8 cellular contexts compared by ENCODE assay signal in genomic region chr5:75050415-75050814, GRCh38. TPM values are rescaled to one million over a fixed set of nuclear protein-coding genes. Genes with fewer than 3 reads are reported as not detected.
A peak's percentile ranks its signal among the peaks of the same experiment; 100 is the strongest.
DNase-seq lines count a peak whose midpoint lies in the region; ATAC-seq and TF ChIP-seq lines count a peak whose summit lies in the region.

No MANE protein-coding gene starts in this region.

- no peak overlapping the region for H3K27ac ChIP-seq in heart left ventricle
- peak overlapping the region in 3 of 4 donors; percentile 12 to 41 (median 21) for H3K27ac ChIP-seq in esophagus squamous epithelium

- DNase-seq in Right ventricle myocardium superior, result peak; percentile 37
- DNase-seq in heart left ventricle, result no peak
- no peak for DNase-seq in esophagus squamous epithelium (lab: John Stamatoyannopoulos, UW)
- DNase-seq in type B pancreatic cell (ENCODE audit: extremely low spot score, unreplicated experiment), result no peak
- no peak for DNase-seq in head of caudate nucleus
- no peak for DNase-seq in NCI-H2029 (lab: John Stamatoyannopoulos, UW)

- H3K27ac Mint-ChIP-seq in T-helper 1 cell treated with Interleukin-12 subunit alpha and Interleukin-12 subunit beta and Interleukin-4 antibody, amounts not matched to agents 30 μg/mL and 1 μg/mL, for 36 hours, result peak overlapping the region; percentile 82
- H3K27ac Mint-ChIP-seq in type B pancreatic cell, result peak overlapping the region; percentile 39

- 83 to 93% (median 86%) methylated on average over 11 of the region's 11 CpGs for WGBS in heart left ventricle, 4 donors
- 70 to 72% methylated on average over 10 to 11 of the region's 11 CpGs for WGBS in esophagus squamous epithelium, 2 donors

- H3K4me3 Mint-ChIP-seq in T-helper 1 cell treated with Interleukin-12 subunit alpha and Interleukin-12 subunit beta and Interleukin-4 antibody, amounts not matched to agents 30 μg/mL and 1 μg/mL, for 36 hours, result peak overlapping the region; percentile 87
- peak overlapping the region; percentile 92 for H3K4me3 Mint-ChIP-seq in type B pancreatic cell

- ATAC-seq in Right ventricle myocardium superior (ENCODE audit: poor library complexity) (no peak), heart left ventricle (no peak), GM18868 (IDR thresholded peaks at IDR 0.05; ENCODE audit: unreplicated experiment) (no peak)

- no peaks in the 10 kb centered on the region for H3K9me3 Mint-ChIP-seq in T-helper 1 cell treated with Interleukin-12 subunit alpha and Interleukin-12 subunit beta and Interleukin-4 antibody, amounts not matched to agents 30 μg/mL and 1 μg/mL, for 36 hours
- no peaks in the 10 kb centered on the region for H3K9me3 Mint-ChIP-seq in type B pancreatic cell

- H3K4me1 ChIP-seq in heart left ventricle (peaks cover 0 to 30% (median 14%) of the 10 kb centered on the region in 12 donors), esophagus squamous epithelium (peaks cover 10 to 78% (median 14%) of the 10 kb centered on the region in 3 donors)

- peaks cover 9% of the 10 kb centered on the region for H3K27me3 Mint-ChIP-seq in T-helper 1 cell treated with Interleukin-12 subunit alpha and Interleukin-12 subunit beta and Interleukin-4 antibody, amounts not matched to agents 30 μg/mL and 1 μg/mL, for 36 hours (ENCODE audit: low read depth)
- peaks cover 20% of the 10 kb centered on the region for H3K27me3 Mint-ChIP-seq in type B pancreatic cell

- peak in 1 of 12 donors; percentile 4 for TF ChIP-seq CTCF in heart left ventricle (IDR thresholded peaks at IDR 0.05)
- TF ChIP-seq CTCF in esophagus squamous epithelium (IDR thresholded peaks at IDR 0.05), result peak in 2 of 6 experiments; percentile 31
- TF ChIP-seq CTCF in type B pancreatic cell (conservative IDR thresholded peaks at IDR 0.05), result peak; percentile 50

- H3K36me3 ChIP-seq in heart left ventricle (peaks cover 0 to 8% (median 0%) of the 10 kb centered on the region in 9 donors), esophagus squamous epithelium (no peaks in the 10 kb centered on the region)

- intact Hi-C loops in Right ventricle myocardium superior (cut with DNase I) (no loop called here), heart left ventricle (cut with DNase I) (loop anchor here in 8 of 10 donors (5.0 to 10.0 kb wide), 8 partner anchors 184 to 1207 kb away; partner anchors contain the start of genes ANKRD31 (in 6 of the 8), HMGCR (in 2 of the 8) and HEXB (in 1 of the 8)), esophagus squamous epithelium (cut with DNase I) (no loop called here), head of caudate nucleus (cut with DNase I) (loop anchor here (10.0 kb wide), 1 partner anchor 184 kb away; the partner anchor contains the start of gene ANKRD31)

- H3K9me3 ChIP-seq in heart left ventricle, result no peaks in the 10 kb centered on the region
- no peaks in the 10 kb centered on the region for H3K9me3 ChIP-seq in esophagus squamous epithelium

- H3K36me3 Mint-ChIP-seq in T-helper 1 cell treated with Interleukin-12 subunit alpha and Interleukin-12 subunit beta and Interleukin-4 antibody, amounts not matched to agents 30 μg/mL and 1 μg/mL, for 36 hours (ENCODE audit: low read depth), result peaks cover 9% of the 10 kb centered on the region
- H3K36me3 Mint-ChIP-seq in type B pancreatic cell, result peaks cover 3% of the 10 kb centered on the region

- H3K4me3 ChIP-seq in heart left ventricle (no peak overlapping the region), esophagus squamous epithelium (no peak overlapping the region)

- TF ChIP-seq POLR2A in heart left ventricle (IDR thresholded peaks at IDR 0.05) (no peak), esophagus squamous epithelium (IDR thresholded peaks at IDR 0.05) (no peak)

- peaks cover 0 to 21% (median 0%) of the 10 kb centered on the region in 9 donors for H3K27me3 ChIP-seq in heart left ventricle
- H3K27me3 ChIP-seq in esophagus squamous epithelium, result peaks cover 0 to 10% (median 0%) of the 10 kb centered on the region in 4 donors

- H3K4me1 Mint-ChIP-seq in T-helper 1 cell treated with Interleukin-12 subunit alpha and Interleukin-12 subunit beta and Interleukin-4 antibody, amounts not matched to agents 30 μg/mL and 1 μg/mL, for 36 hours (ENCODE audit: low read depth), result peaks cover 59% of the 10 kb centered on the region
- peaks cover 24% of the 10 kb centered on the region for H3K4me1 Mint-ChIP-seq in type B pancreatic cell (ENCODE audit: unreplicated experiment)

RNA-seq across cellular contexts. Expression of gene GCNT4, which starts 1.9 kb away (rescaled TPM):
- total RNA-seq in Right ventricle myocardium superior (0.30 TPM), heart left ventricle (under 1 TPM; 0.07 to 0.60 (median 0.38) TPM), esophagus squamous epithelium (1 to 10 TPM; 1.4 to 2.3 (median 1.7) TPM), type B pancreatic cell (ENCODE audit: low replicate concordance) (7.1 and 8.3 TPM in 2 replicates)
- under 1 TPM; 0.08 to 0.11 TPM for polyA plus RNA-seq in heart left ventricle

Comparison
In these comparisons a context has a peak if more than half of its experiments do, and no peak if none do; other contexts are left out.
1. intact Hi-C loops: an anchor here in heart left ventricle (5.0 to 10.0 kb wide) and head of caudate nucleus (10.0 kb wide); none called in Right ventricle myocardium superior and esophagus squamous epithelium.
2. H3K27ac ChIP-seq: peak in esophagus squamous epithelium (3 of 4); none in heart left ventricle (0 of 12).